1 cellular context compared by ENCODE assay signal in genomic region chr15:96066852-96067490, GRCh38.
TF ChIP-seq lines count a peak whose summit lies in the region.

No MANE protein-coding gene starts in this region.

TF ChIP-seq in K562, 482 proteins besides CTCF, POLR2A, EP300 and RAD21 (continued from another document and continues in another):
- no peak for TF ChIP-seq NFXL1 (CRISPR knock-in tag; IDR thresholded peaks at IDR 0.05)
- TF ChIP-seq HCFC1 (IDR thresholded peaks at IDR 0.05; ENCODE audit: low read depth, low read length) = no peak
- TF ChIP-seq ARID1B (IDR thresholded peaks at IDR 0.05) = peak; percentile 70
- peak; percentile 59; the same call in 1 of the 2 replicates for TF ChIP-seq LCOR (CRISPR knock-in tag; IDR thresholded peaks at IDR 0.05)
- TF ChIP-seq PML (IDR thresholded peaks at IDR 0.05; ENCODE audit: low read length) = peak; percentile 46
- peak; percentile 94 for TF ChIP-seq TCF3 (CRISPR knock-in tag; IDR thresholded peaks at IDR 0.05)
- 0 out of 4 replicates have a peak, but pooled peaks of 1 of the 2 experiments have one; percentile 50 for TF ChIP-seq TEAD1 (CRISPR knock-in tag; IDR thresholded peaks at IDR 0.05)
- peak; percentile 25; the same call in 1 of the 2 replicates for TF ChIP-seq SMARCA4 (IDR thresholded peaks at IDR 0.05)
- TF ChIP-seq ETS1 (conservative IDR thresholded peaks at IDR 0.05; ENCODE audit: control insufficient read depth, low read depth, low read length) = no peak
- no peak for TF ChIP-seq DPF2 (IDR thresholded peaks at IDR 0.05)
- no peak for TF ChIP-seq ZFP36 (IDR thresholded peaks at IDR 0.05; ENCODE audit: low read depth, low read length, partially characterized antibody)
- no peak for TF ChIP-seq ZNF584 (CRISPR knock-in tag; IDR thresholded peaks at IDR 0.05; ENCODE audit: low read depth)
- TF ChIP-seq CREB1 (IDR thresholded peaks at IDR 0.05) = no peak
- peak; percentile 48; the same call in 1 of the 2 replicates for TF ChIP-seq CREB1 (CRISPR knock-in tag; IDR thresholded peaks at IDR 0.05)
- TF ChIP-seq SPI1 (IDR thresholded peaks at IDR 0.05; ENCODE audit: borderline replicate concordance, low read depth, low read length) = peak; percentile 4; the same call in 1 of the 2 replicates
- peak; percentile 32; the same call in 1 of the 2 replicates for TF ChIP-seq CREM (IDR thresholded peaks at IDR 0.05; ENCODE audit: low read depth)
- TF ChIP-seq TAL1 (IDR thresholded peaks at IDR 0.05) = peak; percentile 68
- no peak for TF ChIP-seq EP400 (IDR thresholded peaks at IDR 0.05)
- TF ChIP-seq KLF6 (CRISPR knock-in tag; IDR thresholded peaks at IDR 0.05; ENCODE audit: borderline replicate concordance) = no peak
- TF ChIP-seq ZNF695 (CRISPR knock-in tag; IDR thresholded peaks at IDR 0.05) = no peak
- TF ChIP-seq ZNF174 (CRISPR knock-in tag; IDR thresholded peaks at IDR 0.05) = no peak
- peak in 1 of 2 experiments; percentile 98; a peak in 2 of 4 replicates for TF ChIP-seq MCM7 (IDR thresholded peaks at IDR 0.05)
- TF ChIP-seq ARID3A (IDR thresholded peaks at IDR 0.05; ENCODE audit: borderline replicate concordance, low read depth, low read length) = 0 out of 2 replicates have a peak, but pooled peaks have one; percentile 33
- peak; percentile 49; the same call in 1 of the 2 replicates for TF ChIP-seq SP1 (CRISPR knock-in tag; IDR thresholded peaks at IDR 0.05)
- peak; percentile 61; the same call in 1 of the 2 replicates for TF ChIP-seq ZNF511 (CRISPR knock-in tag; IDR thresholded peaks at IDR 0.05)
- TF ChIP-seq NFIC (IDR thresholded peaks at IDR 0.05) = 0 out of 2 replicates have a peak, but pooled peaks have one; percentile 23
- TF ChIP-seq ZNF121 (CRISPR knock-in tag; conservative IDR thresholded peaks at IDR 0.05) = no peak
- peak; percentile 68 to 69 for TF ChIP-seq TRIM24 (IDR thresholded peaks at IDR 0.05)
- peak; percentile 74; the same call in 1 of the 2 replicates for TF ChIP-seq FOXP1 (CRISPR knock-in tag; IDR thresholded peaks at IDR 0.05)
- TF ChIP-seq TEAD2 (tag; IDR thresholded peaks at IDR 0.05) = no peak
- TF ChIP-seq POLR2AphosphoS5 (IDR thresholded peaks at IDR 0.05; ENCODE audit: control insufficient read depth, insufficient read depth, low read depth, low read length) = peak; percentile 52; the same call in 1 of the 2 replicates
- TF ChIP-seq ZBTB33 (CRISPR knock-in tag; IDR thresholded peaks at IDR 0.05) = peak; percentile 74
- TF ChIP-seq RNF2 (IDR thresholded peaks at IDR 0.05) = 0 out of 2 replicates have a peak, but pooled peaks have one; percentile 31
- no peak for TF ChIP-seq PBX2 (CRISPR knock-in tag; IDR thresholded peaks at IDR 0.05; ENCODE audit: low read depth)
- TF ChIP-seq PBX2 (tag; conservative IDR thresholded peaks at IDR 0.05; ENCODE audit: low read depth) = no peak
- peak; percentile 61; the same call in 1 of the 2 replicates for TF ChIP-seq ETV5 (CRISPR knock-in tag; IDR thresholded peaks at IDR 0.05; ENCODE audit: low read depth)
- no peak for TF ChIP-seq GABPB2 (CRISPR knock-in tag; conservative IDR thresholded peaks at IDR 0.05)
- TF ChIP-seq TFE3 (CRISPR knock-in tag; IDR thresholded peaks at IDR 0.05) = peak; percentile 14; the same call in 1 of the 2 replicates
- TF ChIP-seq MTA2 (IDR thresholded peaks at IDR 0.05; ENCODE audit: low read depth) = peak; percentile 34; the same call in 1 of the 2 replicates
- no peak for TF ChIP-seq MYNN (IDR thresholded peaks at IDR 0.05)
- TF ChIP-seq MYNN (CRISPR knock-in tag; IDR thresholded peaks at IDR 0.05) = no peak
- TF ChIP-seq ZMIZ1 (IDR thresholded peaks at IDR 0.05; ENCODE audit: low read depth in 2 of 2, low read length in 2 of 2) = no peak
- no peak for TF ChIP-seq SREBF2 (CRISPR knock-in tag; IDR thresholded peaks at IDR 0.05)
- peak; percentile 49; the same call in 1 of the 2 replicates for TF ChIP-seq SMAD4 (CRISPR knock-in tag; conservative IDR thresholded peaks at IDR 0.05)
- TF ChIP-seq IRF1 (CRISPR knock-in tag; IDR thresholded peaks at IDR 0.05; ENCODE audit: borderline replicate concordance) = peak; percentile 77; the same call in 1 of the 2 replicates
- peak; percentile 47; the same call in 1 of the 2 replicates for TF ChIP-seq SOX6 (IDR thresholded peaks at IDR 0.05)
- no peak for TF ChIP-seq ZNF165 (CRISPR knock-in tag; IDR thresholded peaks at IDR 0.05; ENCODE audit: borderline replicate concordance)
- 0 out of 2 replicates have a peak, but pooled peaks have one; percentile 50 for TF ChIP-seq FOXK1 (CRISPR knock-in tag; IDR thresholded peaks at IDR 0.05; ENCODE audit: borderline replicate concordance)
- TF ChIP-seq ATF1 (CRISPR knock-in tag; IDR thresholded peaks at IDR 0.05) = no peak
- no peak for TF ChIP-seq ATF1 (tag; IDR thresholded peaks at IDR 0.05)
- TF ChIP-seq TEAD4 (IDR thresholded peaks at IDR 0.05; ENCODE audit: low read length) = peak; percentile 87
- TF ChIP-seq TEAD4 (CRISPR knock-in tag; IDR thresholded peaks at IDR 0.05; ENCODE audit: borderline replicate concordance) = no peak
- no peak for TF ChIP-seq ELF4 (CRISPR knock-in tag; IDR thresholded peaks at IDR 0.05)
- peak; percentile 40; the same call in 1 of the 2 replicates for TF ChIP-seq NR2C2 (CRISPR knock-in tag; IDR thresholded peaks at IDR 0.05)
- no peak for TF ChIP-seq NR2C2 (tag; IDR thresholded peaks at IDR 0.05)
- no peak for TF ChIP-seq ZNF699 (CRISPR knock-in tag; IDR thresholded peaks at IDR 0.05; ENCODE audit: insufficient replicate concordance)
- peak; percentile 45 for TF ChIP-seq USF1 (CRISPR knock-in tag; IDR thresholded peaks at IDR 0.05)
- 0 out of 2 replicates have a peak, but pooled peaks have one; percentile 51 for TF ChIP-seq ZNF224 (CRISPR knock-in tag; IDR thresholded peaks at IDR 0.05)
- TF ChIP-seq CBFA2T2 (conservative IDR thresholded peaks at IDR 0.05) = peak; percentile 70
- no peak for TF ChIP-seq NRF1 (conservative IDR thresholded peaks at IDR 0.05 in 1 of 2, IDR thresholded peaks at IDR 0.05 in 1 of 2)
- TF ChIP-seq THRAP3 (IDR thresholded peaks at IDR 0.05; ENCODE audit: borderline replicate concordance) = no peak
- no peak for TF ChIP-seq JUN (IDR thresholded peaks at IDR 0.05; ENCODE audit: borderline replicate concordance, low read depth, low read length)
- 0 out of 2 replicates have a peak, but pooled peaks have one; percentile 34 for TF ChIP-seq JUN (CRISPR knock-in tag; IDR thresholded peaks at IDR 0.05; ENCODE audit: borderline replicate concordance)
